In the genomic region with DNA sequence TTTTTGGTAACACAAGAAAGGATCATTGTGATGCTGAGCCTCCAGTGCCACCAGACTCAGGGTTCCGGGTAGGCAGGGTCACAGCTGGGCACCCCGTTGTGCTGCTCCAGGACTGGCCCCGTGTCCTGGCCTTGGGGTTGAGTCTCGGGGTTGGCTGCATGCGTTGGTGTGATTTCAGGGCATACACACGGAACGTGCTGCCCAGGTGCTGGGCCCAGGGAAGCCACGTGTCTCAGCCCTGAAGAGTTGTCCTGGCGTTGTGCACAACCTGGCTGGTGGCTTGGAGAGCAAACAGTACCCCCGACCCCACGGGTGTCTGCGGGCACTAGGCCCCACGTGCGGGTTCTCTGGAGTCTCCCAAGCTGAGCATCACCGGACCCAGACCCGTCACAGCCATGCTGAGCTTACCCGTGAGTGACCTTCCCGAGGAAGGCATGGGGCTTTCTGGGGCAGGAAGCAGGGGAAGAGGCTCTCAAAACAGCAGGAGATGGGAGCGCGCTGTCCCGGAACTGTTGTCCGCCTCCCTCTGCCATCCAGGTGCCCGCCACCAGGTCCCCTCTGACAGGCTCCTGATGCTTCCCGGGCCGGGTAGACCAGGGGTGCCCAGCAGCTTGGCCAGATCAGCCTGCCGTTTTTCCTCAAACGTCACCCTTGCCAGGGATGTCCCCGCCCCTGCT, we compare ENCODE assay signal across 12 cellular contexts.
A peak's percentile ranks its signal among the peaks of the same experiment; 100 is the strongest.
DNase-seq lines count a peak whose midpoint lies in the region; ATAC-seq and TF ChIP-seq lines count a peak whose summit lies in the region.
"Had no signal": no experiment of that assay in that cellular context is flagged by ENCODE, and none has a peak within 500 bp of the region (broad histone marks: within the 10 kb centered on the region; RNA-seq: fewer than 3 reads in every experiment).

No MANE protein-coding gene starts in this region.

- H3K4me3 Mint-ChIP-seq in activated B cell treated with CpG ODN at 0.5 μM for 24 hours = peak overlapping the region; percentile 66

- CTCF ChIA-PET in activated B cell treated with CpG ODN at 0.5 μM for 24 hours (lab: Charles Lee) = interaction anchor here (0.8 to 7.4 kb wide), 19 partner anchors 10 to 254 kb away, joined by 3 to 119 read pairs (median 4); no protein-coding TSS in a partner anchor

- no peaks in the 10 kb centered on the region for H3K9me3 Mint-ChIP-seq in activated B cell treated with CpG ODN at 0.5 μM for 24 hours
- H3K9me3 Mint-ChIP-seq: naive thymus-derived CD8-positive, alpha-beta T cell had no signal

- POLR2A ChIA-PET in activated B cell treated with CpG ODN at 0.5 μM for 24 hours (lab: Charles Lee) = interaction anchor here (0.6 to 7.4 kb wide), 23 partner anchors 10 to 858 kb away, joined by 3 to 177 read pairs (median 5); partner anchors contain the start of genes CASP3, IRF2 and PRIMPOL

- no peaks in the 10 kb centered on the region for H3K9me3 ChIP-seq in mucosa of descending colon
- H3K9me3 ChIP-seq: thoracic aorta had no signal

- DNase-seq in COLO668 (lab: John Stamatoyannopoulos, UW; ENCODE audit: unreplicated experiment) (peak; percentile 48), activated B cell treated with CpG ODN at 0.5 μM for 24 hours (no peak), mucosa of descending colon (peak; percentile 52 to 73 (median 62)), NCI-H2171 treated with DMSO at 0.1 percent for 48 hours (lab: John Stamatoyannopoulos, UW) (no peak), GM19240 (ENCODE audit: insufficient read length, low spot score) (no peak)
- no peak for DNase-seq in activated effector memory CD4-positive, alpha-beta T cell treated with Interleukin-2 at 50 U/mL for 16 hours
- DNase-seq: naive thymus-derived CD8-positive, alpha-beta T cell; SW 1271 had no signal

- H3K36me3 ChIP-seq in mucosa of descending colon (ENCODE audit: low read depth) = no peaks in the 10 kb centered on the region
- H3K36me3 ChIP-seq: thoracic aorta had no signal

- H3K27ac Mint-ChIP-seq in activated B cell treated with CpG ODN at 0.5 μM for 24 hours = peak overlapping the region; percentile 83

- H3K4me1 Mint-ChIP-seq in activated B cell treated with CpG ODN at 0.5 μM for 24 hours = peaks cover 80% of the 10 kb centered on the region

- no peaks in the 10 kb centered on the region for H3K36me3 Mint-ChIP-seq in activated B cell treated with CpG ODN at 0.5 μM for 24 hours (ENCODE audit: low read depth)

- H3K27me3 Mint-ChIP-seq in activated B cell treated with CpG ODN at 0.5 μM for 24 hours = no peaks in the 10 kb centered on the region
- H3K27me3 Mint-ChIP-seq: naive thymus-derived CD8-positive, alpha-beta T cell had no signal

- H3K4me3 ChIP-seq in mucosa of descending colon = no peak overlapping the region
- H3K4me3 ChIP-seq: hepatocyte, thoracic aorta had no signal

- ATAC-seq in GM21515 (IDR thresholded peaks at IDR 0.05; ENCODE audit: unreplicated experiment) (peak; percentile 1), activated B cell treated with CpG ODN at 0.5 μM for 24 hours (ENCODE audit: low read depth) (no peak), mucosa of descending colon (no peak), GM18519 (IDR thresholded peaks at IDR 0.05; ENCODE audit: low FRiP score, unreplicated experiment) (no peak)
- ATAC-seq: naive thymus-derived CD8-positive, alpha-beta T cell had no signal

- intact Hi-C loops in activated B cell treated with CpG ODN at 0.5 μM for 24 hours (cut with micrococcal nuclease) (loop anchor here (1.0 to 5.0 kb wide), 8 partner anchors 15 to 364 kb away; partner anchors contain the start of genes CASP3, IRF2 and PRIMPOL), mucosa of descending colon (cut with DNase I, micrococcal nuclease) (loop anchor here in 1 of 2 donors (10.0 kb wide), 1 partner anchor 61 kb away; no protein-coding TSS in a partner anchor)

- TF ChIP-seq CTCF in activated B cell treated with CpG ODN at 0.5 μM for 24 hours (IDR thresholded peaks at IDR 0.05) (no peak), mucosa of descending colon (IDR thresholded peaks at IDR 0.05) (no peak)

- H3K4me1 ChIP-seq in mucosa of descending colon (ENCODE audit: low read depth) = peaks cover 31% of the 10 kb centered on the region

Comparison
In these comparisons a context has a peak if more than half of its experiments do, and no peak if none do; other contexts are left out.
1. DNase-seq: peak in COLO668 (single experiment) and mucosa of descending colon (3 of 3); none in activated B cell treated with CpG ODN at 0.5 μM for 24 hours (single experiment), NCI-H2171 treated with DMSO at 0.1 percent for 48 hours (single experiment), GM19240 (single experiment) and activated effector memory CD4-positive, alpha-beta T cell treated with Interleukin-2 at 50 U/mL for 16 hours (single experiment).